ENCODE assay signal across 8 cellular contexts in genomic region chr16:54287018-54287757, GRCh38. TPM values are rescaled to one million over a fixed set of nuclear protein-coding genes. Genes with fewer than 3 reads are reported as not detected.
DNase-seq lines count a peak whose midpoint lies in the region; ATAC-seq and TF ChIP-seq lines count a peak whose summit lies in the region.

No MANE protein-coding gene starts in this region.

- DNase-seq in GM13976 (ENCODE audit: low spot score) (peak; percentile 29), Peyer's patch (peak in 1 of 3 donors; percentile 39), foreskin fibroblast (no peak), sciatic nerve (ENCODE audit: low spot score) (peak; percentile 56), kidney tubule cell (ENCODE audit: low spot score) (no peak), NCI-H2107 (lab: John Stamatoyannopoulos, UW) (no peak), pons (ENCODE audit: low spot score) (no peak)

- ATAC-seq in sciatic nerve, result no peak
- no peak for ATAC-seq in HG03457 (IDR thresholded peaks at IDR 0.05; ENCODE audit: unreplicated experiment)

- peaks cover 0 to 50% (median 0%) of the 10 kb centered on the region in 4 donors for H3K4me1 ChIP-seq in Peyer's patch

- TF ChIP-seq CTCF in GM13976 (IDR thresholded peaks at IDR 0.05; ENCODE audit: borderline replicate concordance, control extremely low read depth, extremely low read depth, insufficient read depth, missing control alignments), result no peak
- TF ChIP-seq CTCF in Peyer's patch (IDR thresholded peaks at IDR 0.05), result no peak
- TF ChIP-seq CTCF in foreskin fibroblast (IDR thresholded peaks at IDR 0.05; ENCODE audit: low read depth, low read length), result no peak

- intact Hi-C loops in sciatic nerve (cut with DNase I), result no loop called here

- peaks cover 0 to 80% of the 10 kb centered on the region in 2 donors for H3K27me3 ChIP-seq in Peyer's patch

- in situ Hi-C loops in GM13976 (cut with MboI; ENCODE audit: low sequenced_read_pairs, unreplicated experiment), result loop anchor here (25.0 kb wide), 1 partner anchor 650 kb away; the partner anchor contains the start of gene IRX5

- H3K9me3 ChIP-seq in Peyer's patch, result no peaks in the 10 kb centered on the region

- peak overlapping the region in 3 of 4 donors; percentile 26 to 51 (median 44) for H3K4me3 ChIP-seq in Peyer's patch
- H3K4me3 ChIP-seq in foreskin fibroblast (ENCODE audit: low read depth in 1 of 2, low read length in 2 of 2), result peak overlapping the region; percentile 66 to 70

- no peak overlapping the region for H3K27ac ChIP-seq in Peyer's patch

- no peak for TF ChIP-seq POLR2A in Peyer's patch (IDR thresholded peaks at IDR 0.05)

- no peaks in the 10 kb centered on the region for H3K36me3 ChIP-seq in Peyer's patch

RNA-seq across cellular contexts. Expression of gene IRX3, which starts 0.6 kb away (rescaled TPM):
- not detected for total RNA-seq in Peyer's patch
- 1.1 TPM for total RNA-seq in sciatic nerve

Comparison
In these comparisons a context has a peak if more than half of its experiments do, and no peak if none do; other contexts are left out.
1. DNase-seq: peak in GM13976 (single experiment) and sciatic nerve (single experiment); none in foreskin fibroblast (0 of 2), kidney tubule cell (single experiment), NCI-H2107 (single experiment) and pons (single experiment).